13 cellular contexts compared by ENCODE assay signal in genomic region chr16:1688807-1689560, GRCh38. TPM values are rescaled to one million over a fixed set of nuclear protein-coding genes. Genes with fewer than 3 reads are reported as not detected.
DNase-seq lines count a peak whose midpoint lies in the region; ATAC-seq and TF ChIP-seq lines count a peak whose summit lies in the region.
"Had no signal": no experiment of that assay in that cellular context is flagged by ENCODE, and none has a peak within 500 bp of the region (broad histone marks: within the 10 kb centered on the region; RNA-seq: fewer than 3 reads in every experiment).

No MANE protein-coding gene starts in this region.

- H3K36me3 Mint-ChIP-seq in nephron (ENCODE audit: low read depth) = peaks cover 72% of the 10 kb centered on the region

- 90 to 94% methylated on average over 10 of the region's 10 CpGs for WGBS in testis, 2 donors

- H3K9me3 ChIP-seq in SJSA1 (replicated peaks) (no peaks in the 10 kb centered on the region), testis (no peaks in the 10 kb centered on the region)
- H3K9me3 ChIP-seq: BLaER1 had no signal

- H3K4me1 ChIP-seq in SJSA1 (replicated peaks) (peaks cover 71% of the 10 kb centered on the region), testis (no peaks in the 10 kb centered on the region)
- H3K4me1 ChIP-seq: BLaER1 had no signal

- ATAC-seq in esophagus mucosa = peak; percentile 81
- ATAC-seq in HG03159 (IDR thresholded peaks at IDR 0.05; ENCODE audit: unreplicated experiment) = no peak
- ATAC-seq: activated T-helper 17 cell treated with anti-CD3 and anti-CD28 coated beads, Interleukin-2, amount 50 U/mL, for 72 hours had no signal

- H3K4me3 ChIP-seq in SJSA1 = no peak overlapping the region
- H3K4me3 ChIP-seq in testis = no peak overlapping the region
- H3K4me3 ChIP-seq: BLaER1 had no signal

- H3K9me3 Mint-ChIP-seq in nephron = no peaks in the 10 kb centered on the region
- H3K9me3 Mint-ChIP-seq: activated T-helper 17 cell treated with anti-CD3 and anti-CD28 coated beads, Interleukin-2, amount 50 U/mL, for 72 hours; dendritic cell treated with granulocyte-macrophage colony-stimulating factor and Interleukin-4, amounts not matched to agents 40 ng/mL and 50 ng/mL, for 4 days had no signal

- no peak for TF ChIP-seq CTCF in nephron (IDR thresholded peaks at IDR 0.05; ENCODE audit: unreplicated experiment in 3 of 3)
- TF ChIP-seq CTCF in testis (IDR thresholded peaks at IDR 0.05) = no peak

- H3K36me3 ChIP-seq in SJSA1 (peaks cover 98% of the 10 kb centered on the region), testis (ENCODE audit: low read depth, missing control alignments) (no peaks in the 10 kb centered on the region)

- DNase-seq in EL = peak; percentile 27
- DNase-seq in SJSA1 (ENCODE audit: low read depth in 1 of 2, low spot score in 2 of 2) = peak; percentile 66 to 88
- DNase-seq in amniotic stem cell (lab: John Stamatoyannopoulos, UW) = no peak
- DNase-seq in DMS153 treated with DMSO at 0.1 percent for 48 hours (lab: John Stamatoyannopoulos, UW; ENCODE audit: unreplicated experiment) = no peak
- DNase-seq in testis = no peak
- DNase-seq: NCI-H1417, WERI-Rb-1 had no signal

- no peaks in the 10 kb centered on the region for H3K4me1 Mint-ChIP-seq in nephron

- intact Hi-C loops in testis (cut with DNase I; ENCODE audit: low total_unique reads) = no loop called here

- H3K27ac ChIP-seq in SJSA1 (peak overlapping the region; percentile 82), testis (no peak overlapping the region)
- H3K27ac ChIP-seq: BLaER1, WERI-Rb-1 had no signal

- H3K4me3 Mint-ChIP-seq in nephron = no peak overlapping the region
- H3K4me3 Mint-ChIP-seq: activated T-helper 17 cell treated with anti-CD3 and anti-CD28 coated beads, Interleukin-2, amount 50 U/mL, for 72 hours; dendritic cell treated with granulocyte-macrophage colony-stimulating factor and Interleukin-4, amounts not matched to agents 40 ng/mL and 50 ng/mL, for 4 days had no signal

- H3K27me3 Mint-ChIP-seq in nephron (ENCODE audit: low read depth) = no peaks in the 10 kb centered on the region
- H3K27me3 Mint-ChIP-seq: activated T-helper 17 cell treated with anti-CD3 and anti-CD28 coated beads, Interleukin-2, amount 50 U/mL, for 72 hours; dendritic cell treated with granulocyte-macrophage colony-stimulating factor and Interleukin-4, amounts not matched to agents 40 ng/mL and 50 ng/mL, for 4 days had no signal

- peak overlapping the region in 2 of 3 experiments; percentile 33 to 71 for H3K27ac Mint-ChIP-seq in nephron
- H3K27ac Mint-ChIP-seq: dendritic cell treated with granulocyte-macrophage colony-stimulating factor and Interleukin-4, amounts not matched to agents 40 ng/mL and 50 ng/mL, for 4 days had no signal

- no peak for TF ChIP-seq POLR2A in testis (IDR thresholded peaks at IDR 0.05)

- no peaks in the 10 kb centered on the region for H3K27me3 ChIP-seq in SJSA1 (replicated peaks)
- H3K27me3 ChIP-seq in testis = no peaks in the 10 kb centered on the region
- H3K27me3 ChIP-seq: BLaER1 had no signal

RNA-seq across cellular contexts. Expression of gene JPT2, which starts 10.9 kb away (rescaled TPM):
- 180 and 352 TPM in 2 replicates for total RNA-seq in SJSA1 (2014; rRNA removed; shearing (Covaris generic))
- 79.3 TPM for total RNA-seq in esophagus mucosa
- total RNA-seq in testis = 10 to 100 TPM; 25.8 to 27.9 TPM
- 45.2 TPM for polyA plus RNA-seq in testis (ENCODE audit: insufficient read depth, low read depth, low replicate concordance)

RNA-seq across cellular contexts. Expression of gene MAPK8IP3, which starts 17.0 kb away (rescaled TPM):
- 26.5 and 43.2 TPM in 2 replicates for total RNA-seq in SJSA1 (2014; rRNA removed; shearing (Covaris generic))
- total RNA-seq in esophagus mucosa (16.3 TPM), testis (100 to 1,000 TPM; 128 to 154 TPM)
- 52.7 TPM for polyA plus RNA-seq in testis (ENCODE audit: insufficient read depth, low read depth, low replicate concordance)

Comparison
In these comparisons a context has a peak if more than half of its experiments do, and no peak if none do; other contexts are left out.
1. DNase-seq: peak in EL (single experiment) and SJSA1 (2 of 2); none in amniotic stem cell (single experiment), DMS153 treated with DMSO at 0.1 percent for 48 hours (single experiment) and testis (single experiment).